ENCODE assay signal across 1 cellular context in genomic region chr15:75823860-75824613, GRCh38.
TF ChIP-seq lines count a peak whose summit lies in the region.

No MANE protein-coding gene starts in this region.

TF ChIP-seq in K562, 482 proteins besides CTCF, POLR2A, EP300 and RAD21:
- TF ChIP-seq E2F6 (IDR thresholded peaks at IDR 0.05; ENCODE audit: borderline replicate concordance in 1 of 2, extremely low read depth in 1 of 2, insufficient read depth in 1 of 2, insufficient read length in 1 of 2, low read depth in 1 of 2, low read length in 1 of 2, poor library complexity in 1 of 2, severe bottlenecking in 1 of 2) (no peak), RCOR1 (IDR thresholded peaks at IDR 0.05; ENCODE audit: borderline replicate concordance in 1 of 2, low read depth in 2 of 2, low read length in 2 of 2) (no peak), PURB (CRISPR knock-in tag; IDR thresholded peaks at IDR 0.05; ENCODE audit: low read depth) (no peak), CLOCK (CRISPR knock-in tag; IDR thresholded peaks at IDR 0.05; ENCODE audit: borderline replicate concordance) (no peak), ZNF79 (CRISPR knock-in tag; IDR thresholded peaks at IDR 0.05; ENCODE audit: low read depth) (no peak)
